Comparison of ENCODE assay signal across 8 cellular contexts in the genomic region with DNA sequence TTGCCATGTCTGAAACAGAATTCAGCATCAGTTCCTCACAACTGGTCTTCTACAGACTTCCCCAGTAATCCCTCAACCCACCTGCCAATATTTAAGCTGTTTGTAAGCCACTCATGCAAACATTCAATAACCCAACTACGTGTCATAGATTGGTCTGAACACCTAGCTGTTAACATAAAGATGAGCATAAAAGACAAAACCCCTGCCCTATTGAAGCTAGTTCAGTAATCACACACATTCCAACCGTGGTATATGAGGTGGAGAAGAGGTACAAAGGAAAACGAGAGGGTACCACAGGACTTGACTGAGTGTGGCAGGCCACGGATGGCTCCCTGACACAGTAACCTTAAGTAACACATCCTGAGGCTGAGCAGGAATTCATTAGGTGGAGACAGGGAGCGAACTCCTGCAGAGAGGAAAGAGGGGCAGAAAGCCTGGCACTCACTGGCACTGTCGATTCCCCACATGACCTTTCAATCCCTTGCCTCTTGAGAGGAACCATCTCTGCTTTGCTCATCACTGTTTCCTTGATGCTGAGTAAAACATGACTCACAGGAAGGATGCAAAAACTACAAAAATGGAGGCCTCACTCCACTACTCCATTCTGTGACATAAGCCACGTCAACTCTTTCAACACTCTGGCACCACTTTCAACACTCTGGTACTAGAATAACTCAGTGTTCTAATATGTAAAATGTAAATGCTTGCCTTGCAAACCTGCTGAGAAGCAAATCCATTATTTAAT. TPM values are rescaled to one million over a fixed set of nuclear protein-coding genes. Genes with fewer than 3 reads are reported as not detected.
DNase-seq lines count a peak whose midpoint lies in the region; ATAC-seq and TF ChIP-seq lines count a peak whose summit lies in the region.

No MANE protein-coding gene starts in this region.

- no peaks in the 10 kb centered on the region for H3K9me3 Mint-ChIP-seq in activated CD4-positive, alpha-beta T cell treated with anti-CD3 and anti-CD28 coated beads for 36 hours (ENCODE audit: low read depth)
- no peaks in the 10 kb centered on the region for H3K9me3 Mint-ChIP-seq in T-helper 1 cell treated with Interleukin-12 subunit alpha and Interleukin-12 subunit beta and Interleukin-4 antibody, amounts not matched to agents 30 μg/mL and 1 μg/mL, for 36 hours
- no peaks in the 10 kb centered on the region for H3K9me3 Mint-ChIP-seq in stimulated activated naive B cell treated with anti-CD40 and anti-IgM and Interleukin-4, amounts not matched to agents 10 μg/mL and 1 μg/mL and 100 μg/mL, for 72 hours

- peaks cover 50% of the 10 kb centered on the region for H3K36me3 Mint-ChIP-seq in activated CD4-positive, alpha-beta T cell treated with anti-CD3 and anti-CD28 coated beads for 36 hours (ENCODE audit: low read depth)
- peaks cover 41% of the 10 kb centered on the region for H3K36me3 Mint-ChIP-seq in T-helper 1 cell treated with Interleukin-12 subunit alpha and Interleukin-12 subunit beta and Interleukin-4 antibody, amounts not matched to agents 30 μg/mL and 1 μg/mL, for 36 hours (ENCODE audit: low read depth)
- H3K36me3 Mint-ChIP-seq in stimulated activated naive B cell treated with anti-CD40 and anti-IgM and Interleukin-4, amounts not matched to agents 10 μg/mL and 1 μg/mL and 100 μg/mL, for 72 hours = peaks cover 48 to 55% of the 10 kb centered on the region in 2 donors

- no peaks in the 10 kb centered on the region for H3K9me3 ChIP-seq in upper lobe of right lung

- TF ChIP-seq CTCF in fibroblast of mammary gland (conservative IDR thresholded peaks at IDR 0.05; ENCODE audit: control insufficient read depth, insufficient read depth, low read depth, low read length) (no peak), upper lobe of right lung (IDR thresholded peaks at IDR 0.05) (no peak), omental fat pad (IDR thresholded peaks at IDR 0.05) (no peak)

- peak overlapping the region; percentile 97 for H3K27ac Mint-ChIP-seq in activated CD4-positive, alpha-beta T cell treated with anti-CD3 and anti-CD28 coated beads for 36 hours
- H3K27ac Mint-ChIP-seq in T-helper 1 cell treated with Interleukin-12 subunit alpha and Interleukin-12 subunit beta and Interleukin-4 antibody, amounts not matched to agents 30 μg/mL and 1 μg/mL, for 36 hours = peak overlapping the region; percentile 93
- peak overlapping the region; percentile 92 for H3K27ac Mint-ChIP-seq in stimulated activated naive B cell treated with anti-CD40 and anti-IgM and Interleukin-4, amounts not matched to agents 10 μg/mL and 1 μg/mL and 100 μg/mL, for 72 hours

- no peaks in the 10 kb centered on the region for H3K27me3 ChIP-seq in upper lobe of right lung

- POLR2A ChIA-PET in activated CD4-positive, alpha-beta T cell treated with anti-CD3 and anti-CD28 coated beads for 36 hours (lab: Charles Lee) = interaction anchor here (0.6 to 1.0 kb wide), 3 partner anchors 31 to 260 kb away, joined by 3 to 4 read pairs (median 3); partner anchors contain the start of genes ACAD9 and RPN1

- no peak overlapping the region for H3K4me3 ChIP-seq in fibroblast of mammary gland (ENCODE audit: control insufficient read depth, low read depth, low read length)
- H3K4me3 ChIP-seq in upper lobe of right lung = no peak overlapping the region

- CTCF ChIA-PET in activated CD4-positive, alpha-beta T cell treated with anti-CD3 and anti-CD28 coated beads for 36 hours (lab: Charles Lee) = interaction anchor here (0.7 to 1.3 kb wide), 7 partner anchors 9 to 260 kb away, joined by 3 to 8 read pairs (median 3); partner anchors contain the start of gene ACAD9

- H3K4me1 ChIP-seq in upper lobe of right lung = peaks cover 32% of the 10 kb centered on the region

- DNase-seq in activated CD4-positive, alpha-beta T cell treated with anti-CD3 and anti-CD28 coated beads for 36 hours = peak; percentile 54
- no peak for DNase-seq in activated CD4-positive, alpha-beta T cell treated with anti-CD3 and anti-CD28 coated beads for 1 hour
- DNase-seq in fibroblast of mammary gland (ENCODE audit: low read depth) (peak; percentile 97), upper lobe of right lung (no peak), left cardiac atrium (no peak), omental fat pad (ENCODE audit: low spot score) (no peak)
- no peak for DNase-seq in stimulated activated naive B cell treated with anti-CD40 and anti-IgM and Interleukin-4, amounts not matched to agents 10 μg/mL and 1 μg/mL and 100 μg/mL, for 72 hours

- H3K4me1 Mint-ChIP-seq in activated CD4-positive, alpha-beta T cell treated with anti-CD3 and anti-CD28 coated beads for 36 hours = peaks cover 33% of the 10 kb centered on the region
- H3K4me1 Mint-ChIP-seq in T-helper 1 cell treated with Interleukin-12 subunit alpha and Interleukin-12 subunit beta and Interleukin-4 antibody, amounts not matched to agents 30 μg/mL and 1 μg/mL, for 36 hours (ENCODE audit: low read depth) = peaks cover 27% of the 10 kb centered on the region
- peaks cover 38 to 46% of the 10 kb centered on the region in 2 donors for H3K4me1 Mint-ChIP-seq in stimulated activated naive B cell treated with anti-CD40 and anti-IgM and Interleukin-4, amounts not matched to agents 10 μg/mL and 1 μg/mL and 100 μg/mL, for 72 hours

- intact Hi-C loops in activated CD4-positive, alpha-beta T cell treated with anti-CD3 and anti-CD28 coated beads for 36 hours (cut with DNase I, micrococcal nuclease) = loop anchor here (1.0 to 5.0 kb wide), 8 partner anchors 46 to 628 kb away; partner anchors contain the start of genes COPG1 (in 1 of the 2) and ISY1 (in 1 of the 2)
- intact Hi-C loops in upper lobe of right lung (cut with DNase I) = no loop called here
- intact Hi-C loops in left cardiac atrium (cut with DNase I) = loop anchor here (5.0 to 10.0 kb wide), 2 partner anchors 228 to 235 kb away; no protein-coding TSS in a partner anchor

- H3K27ac ChIP-seq in upper lobe of right lung = no peak overlapping the region

- H3K27me3 Mint-ChIP-seq in activated CD4-positive, alpha-beta T cell treated with anti-CD3 and anti-CD28 coated beads for 36 hours = no peaks in the 10 kb centered on the region
- H3K27me3 Mint-ChIP-seq in T-helper 1 cell treated with Interleukin-12 subunit alpha and Interleukin-12 subunit beta and Interleukin-4 antibody, amounts not matched to agents 30 μg/mL and 1 μg/mL, for 36 hours (ENCODE audit: low read depth) = no peaks in the 10 kb centered on the region
- H3K27me3 Mint-ChIP-seq in stimulated activated naive B cell treated with anti-CD40 and anti-IgM and Interleukin-4, amounts not matched to agents 10 μg/mL and 1 μg/mL and 100 μg/mL, for 72 hours = no peaks in the 10 kb centered on the region

- H3K36me3 ChIP-seq in upper lobe of right lung = peaks cover 56% of the 10 kb centered on the region

- peak; percentile 56 for ATAC-seq in activated CD4-positive, alpha-beta T cell treated with anti-CD3 and anti-CD28 coated beads for 36 hours
- no peak for ATAC-seq in stimulated activated naive B cell treated with anti-CD40 and anti-IgM and Interleukin-4, amounts not matched to agents 10 μg/mL and 1 μg/mL and 100 μg/mL, for 72 hours (replicated peaks)
- ATAC-seq in upper lobe of right lung = no peak
- ATAC-seq in left cardiac atrium = no peak
- no peak for ATAC-seq in omental fat pad (ENCODE audit: low FRiP score)

- H3K4me3 Mint-ChIP-seq in activated CD4-positive, alpha-beta T cell treated with anti-CD3 and anti-CD28 coated beads for 36 hours = peak overlapping the region; percentile 92
- H3K4me3 Mint-ChIP-seq in T-helper 1 cell treated with Interleukin-12 subunit alpha and Interleukin-12 subunit beta and Interleukin-4 antibody, amounts not matched to agents 30 μg/mL and 1 μg/mL, for 36 hours = peak overlapping the region; percentile 94
- peak overlapping the region; percentile 89 to 93 for H3K4me3 Mint-ChIP-seq in stimulated activated naive B cell treated with anti-CD40 and anti-IgM and Interleukin-4, amounts not matched to agents 10 μg/mL and 1 μg/mL and 100 μg/mL, for 72 hours

RNA-seq across cellular contexts. Expression of gene RPN1, which starts 31.3 kb away (rescaled TPM):
- 100 to 1,000 TPM; 138 to 153 TPM for total RNA-seq in activated CD4-positive, alpha-beta T cell treated with anti-CD3 and anti-CD28 coated beads for 36 hours
- total RNA-seq in upper lobe of right lung = 215 TPM
- 100 to 1,000 TPM; 139 to 170 TPM for total RNA-seq in left cardiac atrium
- 100 to 1,000 TPM; 244 to 333 (median 297) TPM for total RNA-seq in omental fat pad

Comparison
In these comparisons a context has a peak if more than half of its experiments do, and no peak if none do; other contexts are left out.
1. DNase-seq: peak in activated CD4-positive, alpha-beta T cell treated with anti-CD3 and anti-CD28 coated beads for 36 hours (single experiment) and fibroblast of mammary gland (single experiment); none in activated CD4-positive, alpha-beta T cell treated with anti-CD3 and anti-CD28 coated beads for 1 hour (single experiment), stimulated activated naive B cell treated with anti-CD40 and anti-IgM and Interleukin-4, amounts not matched to agents 10 μg/mL and 1 μg/mL and 100 μg/mL, for 72 hours (single experiment), upper lobe of right lung (single experiment), left cardiac atrium (single experiment) and omental fat pad (single experiment).
2. Peak in every context shown above with its lines, with median percentiles within 50 percentile points of each other: H3K27ac Mint-ChIP-seq and H3K4me3 Mint-ChIP-seq.